In the genomic region with DNA sequence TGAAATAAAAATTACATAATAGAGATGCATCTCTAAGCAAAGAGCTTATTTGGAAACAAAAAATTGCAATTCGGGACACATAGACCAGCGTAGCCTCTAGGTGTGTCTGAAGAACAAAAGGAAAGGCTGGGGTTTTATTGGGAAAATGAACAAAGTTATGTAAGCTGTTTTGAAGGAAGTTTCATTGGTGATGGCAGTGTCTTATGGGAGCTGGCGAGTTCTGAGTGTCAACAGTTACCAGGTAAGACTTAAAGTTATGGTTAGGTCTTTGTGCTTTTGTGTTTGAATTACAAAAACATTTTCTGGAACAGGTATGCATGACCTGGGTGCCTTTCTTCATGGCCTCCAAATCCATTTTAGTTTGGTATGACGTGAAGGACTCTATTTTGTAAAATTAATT, we compare ENCODE assay signal across 24 cellular contexts. TPM values are rescaled to one million over a fixed set of nuclear protein-coding genes. Genes with fewer than 3 reads are reported as not detected.
DNase-seq lines count a peak whose midpoint lies in the region; ATAC-seq, FAIRE-seq and TF ChIP-seq lines count a peak whose summit lies in the region.
"Had no signal": no experiment of that assay in that cellular context is flagged by ENCODE, and none has a peak within 500 bp of the region (broad histone marks: within the 10 kb centered on the region; RNA-seq: fewer than 3 reads in every experiment).

No MANE protein-coding gene starts in this region.

- H3K18ac ChIP-seq in H1 (ENCODE audit: extremely low read depth, low read length), result no peak overlapping the region

- no peak overlapping the region for H3K23ac ChIP-seq in H1 (ENCODE audit: insufficient read length)

- no peak overlapping the region for H2BK12ac ChIP-seq in H1 (ENCODE audit: low read depth, low read length)

- CTCF ChIA-PET in H1 (lab: Charles Lee; ENCODE audit: partially characterized antibody), result interaction anchor here (1.0 kb wide), 1 partner anchor 11 kb away, joined by 3 read pairs; no protein-coding TSS in a partner anchor

- no peak overlapping the region for H2AK5ac ChIP-seq in H1 (ENCODE audit: low read depth, low read length)

- POLR2A ChIA-PET in H1 (lab: Charles Lee; ENCODE audit: partially characterized antibody), result no interaction called here

- H3K79me1 ChIP-seq in H1 (ENCODE audit: low read depth, low read length), result no peaks in the 10 kb centered on the region

- H3K9me3 ChIP-seq in cardiac muscle cell (ENCODE audit: low read depth) (no peaks in the 10 kb centered on the region), left ventricle myocardium inferior (replicated peaks) (no peaks in the 10 kb centered on the region), H1 (ENCODE audit: insufficient read depth in 2 of 2, low read depth in 1 of 2, low read length in 1 of 2) (no peaks in the 10 kb centered on the region)
- H3K9me3 ChIP-seq: A549; BE2C; BLaER1 treated with 17β-estradiol and CSF1 and Interleukin-3, amounts not matched to agents 10 nM and 100 nM; HAP-1 had no signal

- H3K4me3 ChIP-seq in cardiac muscle cell, result no peak overlapping the region
- no peak overlapping the region for H3K4me3 ChIP-seq in left ventricle myocardium inferior
- H3K4me3 ChIP-seq in LNCaP clone FGC (ENCODE audit: low read depth, low read length), result no peak overlapping the region
- no peak overlapping the region for H3K4me3 ChIP-seq in H1 (ENCODE audit: extremely low read depth in 1 of 4, insufficient read depth in 2 of 4, low read depth in 3 of 4, low read length in 4 of 4)
- H3K4me3 ChIP-seq: A549; BLaER1 treated with 17β-estradiol and CSF1 and Interleukin-3, amounts not matched to agents 10 nM and 100 nM; GM23338; HAP-1 had no signal

- H3K9ac ChIP-seq in H1 (replicated peaks in 1 of 4; ENCODE audit: extremely low read depth in 1 of 4, low read depth in 3 of 4, low read length in 3 of 4), result no peak overlapping the region
- H3K9ac ChIP-seq: BLaER1 treated with 17β-estradiol and CSF1 and Interleukin-3, amounts not matched to agents 10 nM and 100 nM had no signal

- H3K27ac ChIP-seq in cardiac muscle cell (peak overlapping the region; percentile 79), left ventricle myocardium inferior (replicated peaks) (no peak overlapping the region), H1 (ENCODE audit: low read depth, low read length) (no peak overlapping the region)
- H3K27ac ChIP-seq: A549; BLaER1 treated with 17β-estradiol and CSF1 and Interleukin-3, amounts not matched to agents 10 nM and 100 nM had no signal

- no peak overlapping the region for H2BK20ac ChIP-seq in H1 (ENCODE audit: low read length)

- H4K20me1 ChIP-seq in H1 (replicated peaks in 1 of 2; ENCODE audit: control insufficient read depth in 1 of 2, insufficient read depth in 2 of 2, low read length in 2 of 2), result no peaks in the 10 kb centered on the region
- H4K20me1 ChIP-seq: BLaER1 treated with 17β-estradiol and CSF1 and Interleukin-3, amounts not matched to agents 10 nM and 100 nM had no signal

- H3K79me2 ChIP-seq in H1 (ENCODE audit: control insufficient read depth in 1 of 2, insufficient read depth in 2 of 2, low read length in 2 of 2), result no peaks in the 10 kb centered on the region

- ATAC-seq in HG02885 (IDR thresholded peaks at IDR 0.05; ENCODE audit: poor library complexity, unreplicated experiment), result no peak
- ATAC-seq: A549, GM23338 had no signal

- H3K4ac ChIP-seq in H1 (replicated peaks; ENCODE audit: insufficient read length, low read depth, low read length), result no peak overlapping the region

- H3K23me2 ChIP-seq in H1 (ENCODE audit: low read depth, low read length), result no peaks in the 10 kb centered on the region

- no peak overlapping the region for H4K5ac ChIP-seq in H1 (ENCODE audit: insufficient read length, low read depth, low read length)

- no peak overlapping the region for H2BK120ac ChIP-seq in H1 (replicated peaks; ENCODE audit: low read depth, low read length)

- TF ChIP-seq CTCF in cardiac muscle cell (IDR thresholded peaks at IDR 0.05; ENCODE audit: low read depth, low read length) (no peak), left ventricle myocardium inferior (IDR thresholded peaks at IDR 0.05; ENCODE audit: borderline replicate concordance) (no peak), LNCaP clone FGC (IDR thresholded peaks at IDR 0.05; ENCODE audit: control insufficient read depth, extremely low read depth, insufficient read depth) (no peak), H1 (IDR thresholded peaks at IDR 0.05; ENCODE audit: control extremely low read depth in 1 of 3, insufficient read depth in 1 of 3, low read depth in 1 of 3, low read length in 3 of 3) (no peak)

- FAIRE-seq in H1 (lab: Jason Lieb, UNC), result no peak
- FAIRE-seq: A549, G401.6, GM19239, H54 had no signal

- H3K27me3 ChIP-seq in cardiac muscle cell, result no peaks in the 10 kb centered on the region
- no peaks in the 10 kb centered on the region for H3K27me3 ChIP-seq in left ventricle myocardium inferior (ENCODE audit: low read depth)
- H3K27me3 ChIP-seq in H1 (replicated peaks in 1 of 4; ENCODE audit: control insufficient read depth in 3 of 4, extremely low read depth in 1 of 4, insufficient read depth in 3 of 4, low read length in 3 of 4), result no peaks in the 10 kb centered on the region
- H3K27me3 ChIP-seq: BE2C; BLaER1 treated with 17β-estradiol and CSF1 and Interleukin-3, amounts not matched to agents 10 nM and 100 nM had no signal

- H3K4me2 ChIP-seq in H1 (ENCODE audit: insufficient read depth in 1 of 2, low read depth in 2 of 2, low read length in 2 of 2), result no peak overlapping the region
- H3K4me2 ChIP-seq: A549; BLaER1 treated with 17β-estradiol and CSF1 and Interleukin-3, amounts not matched to agents 10 nM and 100 nM; GM23338 had no signal

- H4K91ac ChIP-seq in H1 (replicated peaks; ENCODE audit: insufficient read length, low read length), result no peak overlapping the region

- H2BK15ac ChIP-seq in H1 (ENCODE audit: low read length), result no peak overlapping the region

- H3K14ac ChIP-seq in H1 (ENCODE audit: insufficient read length), result no peak overlapping the region

- H3K4me1 ChIP-seq in cardiac muscle cell (ENCODE audit: low read depth) (peaks cover 21% of the 10 kb centered on the region), left ventricle myocardium inferior (peaks cover 15% of the 10 kb centered on the region), H1 (replicated peaks in 1 of 4; ENCODE audit: control insufficient read depth in 3 of 4, insufficient read depth in 4 of 4, low read length in 3 of 4) (no peaks in the 10 kb centered on the region)
- H3K4me1 ChIP-seq: A549; BLaER1 treated with 17β-estradiol and CSF1 and Interleukin-3, amounts not matched to agents 10 nM and 100 nM; HAP-1 had no signal

- no peak overlapping the region for H2BK5ac ChIP-seq in H1 (ENCODE audit: low read depth, low read length)

- no peak overlapping the region for H2AFZ ChIP-seq in H1 (ENCODE audit: low read length)
- H2AFZ ChIP-seq: GM23338 had no signal

- intact Hi-C loops in left ventricle myocardium inferior (cut with micrococcal nuclease), result no loop called here

- no peak for DNase-seq in cardiac muscle cell (ENCODE audit: low read depth in 1 of 2, low spot score in 1 of 2)
- DNase-seq in left ventricle myocardium inferior, result no peak
- DNase-seq in LNCaP clone FGC (ENCODE audit: low read depth), result peak; percentile 23
- DNase-seq in H1 (ENCODE audit: low read depth in 1 of 2, low spot score in 2 of 2), result no peak
- DNase-seq in COR-L47 (lab: John Stamatoyannopoulos, UW), result no peak
- DNase-seq: 8988T; ACHN; AML-193; BE2C; Calu3; CD4-positive, alpha-beta T cell; CD8-positive, alpha-beta memory T cell; DMS153; DND-41; HFFc6 had no signal

- 83% methylated on average over 4 of the region's 4 CpGs; no CpG with 5 or more reads in 1 of the 2 experiments for WGBS in H1 (ENCODE audit: extremely low coverage in 1 of 2, insufficient coverage in 1 of 2, insufficient read length in 1 of 2, insufficient replicate concordance in 2 of 2, low coverage in 1 of 2, low lambda C conversion rate in 2 of 2, missing lambda C conversion rate in 1 of 2), 2 experiments

- H3K56ac ChIP-seq in H1 (replicated peaks; ENCODE audit: insufficient read length, low read depth, low read length), result no peak overlapping the region

- no peak for TF ChIP-seq RAD21 in H1 (IDR thresholded peaks at IDR 0.05 in 1 of 2, conservative IDR thresholded peaks at IDR 0.05 in 1 of 2; ENCODE audit: low read depth in 2 of 2, low read length in 2 of 2)

- peaks cover 5% of the 10 kb centered on the region for H3K36me3 ChIP-seq in cardiac muscle cell
- H3K36me3 ChIP-seq in left ventricle myocardium inferior, result no peaks in the 10 kb centered on the region
- no peaks in the 10 kb centered on the region for H3K36me3 ChIP-seq in H1 (ENCODE audit: control insufficient read depth in 2 of 4, insufficient read depth in 4 of 4, low read length in 3 of 4)
- H3K36me3 ChIP-seq: BE2C; BLaER1 treated with 17β-estradiol and CSF1 and Interleukin-3, amounts not matched to agents 10 nM and 100 nM; HAP-1 had no signal

- H4K8ac ChIP-seq in H1 (ENCODE audit: extremely low read depth, insufficient read depth, low read length), result no peak overlapping the region

- no peak for TF ChIP-seq EP300 in H1 (IDR thresholded peaks at IDR 0.05; ENCODE audit: borderline replicate concordance in 1 of 2, low read depth in 2 of 2, low read length in 2 of 2)

- TF ChIP-seq POLR2A in H1 (IDR thresholded peaks at IDR 0.05; ENCODE audit: control extremely low read depth in 1 of 2, low read depth in 2 of 2, low read length in 2 of 2), result no peak

TF ChIP-seq in H1, 55 proteins besides CTCF, POLR2A, EP300 and RAD21 (continues in another document):
- TF ChIP-seq SRF (IDR thresholded peaks at IDR 0.05; ENCODE audit: low read depth, low read length), result no peak
- no peak for TF ChIP-seq USF2 (IDR thresholded peaks at IDR 0.05; ENCODE audit: low read length)
- no peak for TF ChIP-seq BACH1 (IDR thresholded peaks at IDR 0.05; ENCODE audit: low read length)
- no peak for TF ChIP-seq MAFK (IDR thresholded peaks at IDR 0.05; ENCODE audit: low read depth, low read length)

RNA-seq across cellular contexts. Expression of gene SLC27A6, which starts 48.9 kb away (rescaled TPM):
- 41.3 and 64.0 TPM in 2 replicates for total RNA-seq in cardiac muscle cell
- polyA plus RNA-seq in cardiac muscle cell, result 53.8 and 91.0 TPM in 2 replicates
- 61.1 TPM for total RNA-seq in left ventricle myocardium inferior
- 4.0 and 4.5 TPM in 2 replicates for total RNA-seq in H1 (2021; fragmentation: NEBNext Ultra II Directional; extraction: Animal tissue kit (Norgen Biotek cat#: 25700))
- 1.7 and 4.7 TPM in 2 replicates for polyA plus RNA-seq in H1 (2011; rRNA removed)
- 2.6 TPM for polyA plus RNA-seq in H1 (2011; cell fraction: cytosol; rRNA removed)
- polyA plus RNA-seq in H1 (2011; cell fraction: nucleus; rRNA removed), result 2.2 TPM
- polyA plus RNA-seq in H1 (2012, experiment 1 of 2), result 3.8 to 5.1 TPM (median 4.2 TPM) in 4 replicates
- 0.76 TPM for polyA plus RNA-seq in H1 (2012, experiment 2 of 2)
- 4.6 TPM for polyA plus RNA-seq in H1 (2013, experiment 1 of 2)
- 5.1 TPM for polyA plus RNA-seq in H1 (2013, experiment 2 of 2)
- polyA minus RNA-seq in H1 (2011; rRNA and poly(A)+ RNA removed), result 3.3 and 4.9 TPM in 2 replicates
- 1.2 TPM for polyA minus RNA-seq in H1 (2011; cell fraction: cytosol; rRNA and poly(A)+ RNA removed)
- polyA minus RNA-seq in H1 (2011; cell fraction: nucleus; rRNA and poly(A)+ RNA removed), result 5.6 TPM
- total RNA-seq: Calu3; CD4-positive, alpha-beta T cell; CD8-positive, alpha-beta memory T cell had no signal
- polyA plus RNA-seq: CD14-positive monocyte; CD8-positive, alpha-beta memory T cell had no signal
